Comparison of ENCODE assay signal across 10 cellular contexts in genomic region chr9:83572524-83572923, GRCh38. TPM values are rescaled to one million over a fixed set of nuclear protein-coding genes. Genes with fewer than 3 reads are reported as not detected.
DNase-seq lines count a peak whose midpoint lies in the region.
"Had no signal": no experiment of that assay in that cellular context is flagged by ENCODE, and none has a peak within 500 bp of the region (broad histone marks: within the 10 kb centered on the region; RNA-seq: fewer than 3 reads in every experiment).

No MANE protein-coding gene starts in this region.

- no peak overlapping the region for H3K27ac Mint-ChIP-seq in activated CD4-positive, alpha-beta T cell treated with anti-CD3 and anti-CD28 coated beads, Interleukin-2, amount 10 ng/mL, durations not matched to agents 7 days and 5 days
- H3K27ac Mint-ChIP-seq: activated B cell treated with CpG ODN at 0.5 μM for 24 hours had no signal

- H3K4me3 Mint-ChIP-seq in activated CD4-positive, alpha-beta T cell treated with anti-CD3 and anti-CD28 coated beads, Interleukin-2, amount 10 ng/mL, durations not matched to agents 7 days and 5 days = no peak overlapping the region
- H3K4me3 Mint-ChIP-seq: activated B cell treated with CpG ODN at 0.5 μM for 24 hours had no signal

- CTCF ChIA-PET in activated CD4-positive, alpha-beta T cell treated with anti-CD3 and anti-CD28 coated beads, Interleukin-2, amount 10 ng/mL, durations not matched to agents 7 days and 5 days (lab: Charles Lee) = no interaction called here

- H3K27me3 Mint-ChIP-seq in activated CD4-positive, alpha-beta T cell treated with anti-CD3 and anti-CD28 coated beads, Interleukin-2, amount 10 ng/mL, durations not matched to agents 7 days and 5 days = no peaks in the 10 kb centered on the region
- H3K27me3 Mint-ChIP-seq: activated B cell treated with CpG ODN at 0.5 μM for 24 hours had no signal

- no peaks in the 10 kb centered on the region for H3K36me3 Mint-ChIP-seq in activated CD4-positive, alpha-beta T cell treated with anti-CD3 and anti-CD28 coated beads, Interleukin-2, amount 10 ng/mL, durations not matched to agents 7 days and 5 days (ENCODE audit: low read depth)

- POLR2A ChIA-PET in activated CD4-positive, alpha-beta T cell treated with anti-CD3 and anti-CD28 coated beads, Interleukin-2, amount 10 ng/mL, durations not matched to agents 7 days and 5 days (lab: Charles Lee) = no interaction called here

- DNase-seq in A172 (ENCODE audit: low spot score) (peak; percentile 18), HK-2 (ENCODE audit: unreplicated experiment) (peak; percentile 22), astrocyte of the hippocampus (ENCODE audit: low read depth, low spot score) (peak; percentile 62), iris pigment epithelial cell (ENCODE audit: low read depth) (peak; percentile 94), NCI-H1105 treated with DMSO at 0.1 percent for 48 hours (lab: John Stamatoyannopoulos, UW) (no peak), activated gamma-delta T cell (lab: John Stamatoyannopoulos, UW) (no peak), DMS153 treated with DMSO at 0.1 percent for 48 hours (lab: John Stamatoyannopoulos, UW; ENCODE audit: unreplicated experiment) (no peak)
- no peak for DNase-seq in activated CD4-positive, alpha-beta T cell treated with anti-CD3 and anti-CD28 coated beads, Interleukin-2, amount 10 ng/mL, durations not matched to agents 7 days and 5 days
- DNase-seq: activated B cell treated with CpG ODN at 0.5 μM for 24 hours, NCI-H526 treated with DMSO at 0.1 percent for 48 hours had no signal

- peaks cover 2% of the 10 kb centered on the region for H3K9me3 Mint-ChIP-seq in activated CD4-positive, alpha-beta T cell treated with anti-CD3 and anti-CD28 coated beads, Interleukin-2, amount 10 ng/mL, durations not matched to agents 7 days and 5 days

- peaks cover 3% of the 10 kb centered on the region for H3K4me1 Mint-ChIP-seq in activated CD4-positive, alpha-beta T cell treated with anti-CD3 and anti-CD28 coated beads, Interleukin-2, amount 10 ng/mL, durations not matched to agents 7 days and 5 days

RNA-seq across cellular contexts. Expression of gene FRMD3, which starts 34.3 kb away (rescaled TPM):
- total RNA-seq in A172 (2014; rRNA removed; shearing (Covaris generic)) = 0.96 and 6.2 TPM in 2 replicates
- total RNA-seq in activated CD4-positive, alpha-beta T cell treated with anti-CD3 and anti-CD28 coated beads, Interleukin-2, amount 10 ng/mL, durations not matched to agents 7 days and 5 days = 1 to 10 TPM in 1 of 2 experiments, under 1 TPM in 1; 0.62 to 1.1 TPM

RNA-seq across cellular contexts. Expression of gene IDNK, which starts 50.4 kb away (rescaled TPM):
- 11.5 and 14.1 TPM in 2 replicates for total RNA-seq in A172 (2014; rRNA removed; shearing (Covaris generic))
- 1 to 10 TPM; 7.2 to 7.8 TPM for total RNA-seq in activated CD4-positive, alpha-beta T cell treated with anti-CD3 and anti-CD28 coated beads, Interleukin-2, amount 10 ng/mL, durations not matched to agents 7 days and 5 days

Comparison
In these comparisons a context has a peak if more than half of its experiments do, and no peak if none do; other contexts are left out.
1. DNase-seq: peak in A172 (single experiment), HK-2 (single experiment), astrocyte of the hippocampus (single experiment) and iris pigment epithelial cell (single experiment); none in NCI-H1105 treated with DMSO at 0.1 percent for 48 hours (single experiment), activated CD4-positive, alpha-beta T cell treated with anti-CD3 and anti-CD28 coated beads, Interleukin-2, amount 10 ng/mL, durations not matched to agents 7 days and 5 days (single experiment), activated gamma-delta T cell (single experiment) and DMS153 treated with DMSO at 0.1 percent for 48 hours (single experiment).